In genomic region chr10:119303886-119304285, GRCh38 we compare ENCODE assay signal across 1 cellular context.
A peak's percentile ranks its signal among the peaks of the same experiment; 100 is the strongest.
TF ChIP-seq lines count a peak whose summit lies in the region.

No MANE protein-coding gene starts in this region.

TF ChIP-seq in H1, 55 proteins besides CTCF, POLR2A, EP300 and RAD21:
- no peak for TF ChIP-seq NANOG (IDR thresholded peaks at IDR 0.05; ENCODE audit: insufficient read depth, low read depth, low read length, poor library complexity, severe bottlenecking)
- no peak for TF ChIP-seq NRF1 (IDR thresholded peaks at IDR 0.05; ENCODE audit: low read depth, low read length)
- peak; percentile 59 for TF ChIP-seq BACH1 (IDR thresholded peaks at IDR 0.05; ENCODE audit: low read length)
TF ChIP-seq in H1: peak in this region for 1.
